Comparison of ENCODE assay signal across 17 cellular contexts in genomic region chr4:187059031-187059430, GRCh38.
"Had no signal": no experiment of that assay in that cellular context is flagged by ENCODE, and none has a peak within 500 bp of the region (broad histone marks: within the 10 kb centered on the region; RNA-seq: fewer than 3 reads in every experiment).

No MANE protein-coding gene starts in this region.

- H3K4me1 ChIP-seq: heart right ventricle, psoas muscle, testis, tibial nerve had no signal

- H3K9me3 ChIP-seq: neutrophil, psoas muscle, testis, tibial nerve had no signal

- FAIRE-seq: endometrium, frontal cortex had no signal

- H3K36me3 ChIP-seq: heart right ventricle, neutrophil, tibial nerve had no signal

- DNase-seq: effector memory CD4-positive, alpha-beta T cell; heart right ventricle; hypothalamus; islet precursor cell; left colon; naive thymus-derived CD8-positive, alpha-beta T cell; psoas muscle; stimulated activated CD4-positive, alpha-beta T cell treated with anti-CD3 and anti-CD28 coated beads, Interleukin-2, amount 100 ng/mL, for 24 hours; stimulated activated CD4-positive, alpha-beta T cell treated with anti-CD3 and anti-CD28 coated beads, Interleukin-4, amount 100 ng/mL, for 4 hours; stimulated activated naive B cell treated with anti-CD40 and anti-IgM and Interleukin-4, amounts not matched to agents 10 μg/mL and 1 μg/mL and 100 μg/mL, for 72 hours; stimulated activated naive CD8-positive, alpha-beta T cell treated with anti-CD3 and anti-CD28 coated beads, Interleukin-15, amount 100 ng/mL, for 72 hours; testis had no signal

- H3K27me3 ChIP-seq: heart right ventricle, neutrophil, testis, tibial nerve had no signal

- H3K27ac ChIP-seq: heart right ventricle, neutrophil, psoas muscle, skin epidermis, testis, tibial nerve had no signal

- H3K4me3 ChIP-seq: heart right ventricle, psoas muscle, skin epidermis, testis, tibial nerve had no signal
